1 cellular context compared by ENCODE assay signal in genomic region chrX:821311-822178, GRCh38.
TF ChIP-seq lines count a peak whose summit lies in the region.

No MANE protein-coding gene starts in this region.

TF ChIP-seq in H1, 55 proteins besides CTCF, POLR2A, EP300 and RAD21 (continued from another document):
- TF ChIP-seq JUN (IDR thresholded peaks at IDR 0.05; ENCODE audit: low read depth, low read length), result no peak
